In the genomic region with DNA sequence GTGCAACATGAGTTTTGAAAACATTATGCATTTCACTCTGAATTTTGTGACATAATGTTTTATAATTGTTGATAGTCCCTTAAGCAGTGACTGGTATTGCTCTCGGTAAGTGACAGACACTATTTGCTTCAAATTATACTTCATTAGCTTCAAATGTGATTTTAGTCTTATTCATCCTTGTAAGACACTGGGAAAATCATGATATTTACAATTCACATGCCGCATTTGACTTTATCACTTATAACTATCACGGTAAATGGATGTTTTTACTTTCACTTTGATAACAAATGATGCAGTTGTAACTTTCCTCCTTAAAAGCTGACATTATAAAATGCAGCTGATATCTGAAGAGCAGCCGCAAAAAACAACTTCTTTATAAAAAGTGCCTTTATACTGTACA, we compare ENCODE assay signal across 11 cellular contexts. TPM values are rescaled to one million over a fixed set of nuclear protein-coding genes. Genes with fewer than 3 reads are reported as not detected.
A peak's percentile ranks its signal among the peaks of the same experiment; 100 is the strongest.
DNase-seq lines count a peak whose midpoint lies in the region; ATAC-seq and TF ChIP-seq lines count a peak whose summit lies in the region.
"Had no signal": no experiment of that assay in that cellular context is flagged by ENCODE, and none has a peak within 500 bp of the region (broad histone marks: within the 10 kb centered on the region; RNA-seq: fewer than 3 reads in every experiment).

No MANE protein-coding gene starts in this region.

- intact Hi-C loops in activated naive CD4-positive, alpha-beta T cell treated with anti-CD3 and anti-CD28 coated beads for 36 hours (cut with micrococcal nuclease) = loop anchor here (5.0 kb wide), 1 partner anchor 1282 kb away; no protein-coding TSS in a partner anchor

- ATAC-seq in gastroesophageal sphincter (no peak), thoracic aorta (ENCODE audit: insufficient number of reproducible peaks, low FRiP score, low read depth) (no peak)
- ATAC-seq: pancreas had no signal

- peaks cover 14% of the 10 kb centered on the region for H3K4me1 Mint-ChIP-seq in activated naive CD4-positive, alpha-beta T cell treated with anti-CD3 and anti-CD28 coated beads for 36 hours (ENCODE audit: low read depth)

- H3K9me3 ChIP-seq in gastroesophageal sphincter (no peaks in the 10 kb centered on the region), thoracic aorta (no peaks in the 10 kb centered on the region)
- H3K9me3 ChIP-seq: adrenal gland, pancreas had no signal

- H3K36me3 ChIP-seq in gastroesophageal sphincter (peaks cover 0 to 33% of the 10 kb centered on the region in 2 donors), thoracic aorta (peaks cover 6% of the 10 kb centered on the region)
- H3K36me3 ChIP-seq: pancreas had no signal

- 14 to 32% methylated on average over 4 of the region's 4 CpGs for WGBS in gastroesophageal sphincter (ENCODE audit: low coverage in 1 of 2), 2 donors

- H3K4me3 Mint-ChIP-seq in activated naive CD4-positive, alpha-beta T cell treated with anti-CD3 and anti-CD28 coated beads for 36 hours = peak overlapping the region; percentile 53

- H3K4me1 ChIP-seq in gastroesophageal sphincter = peaks cover 6 to 69% (median 25%) of the 10 kb centered on the region in 3 donors
- peaks cover 10 to 28% of the 10 kb centered on the region in 2 donors for H3K4me1 ChIP-seq in thoracic aorta (ENCODE audit: control insufficient read depth in 1 of 2, low read depth in 2 of 2)

- peak overlapping the region; percentile 72 to 81 (median 78) for H3K27ac ChIP-seq in gastroesophageal sphincter
- H3K27ac ChIP-seq in thoracic aorta = no peak overlapping the region
- H3K27ac ChIP-seq: pancreas had no signal

- no peak for DNase-seq in activated naive CD4-positive, alpha-beta T cell treated with anti-CD3 and anti-CD28 coated beads for 36 hours
- DNase-seq in activated naive CD4-positive, alpha-beta T cell treated with Interleukin-2 at 50 U/mL for 16 hours = no peak
- DNase-seq in thoracic aorta (ENCODE audit: low spot score) (no peak), COLO829 (ENCODE audit: low spot score) (no peak), GDM1 (lab: John Stamatoyannopoulos, UW) (no peak), hippocampal formation (lab: John Stamatoyannopoulos, UW) (no peak)
- DNase-seq: adrenal gland, H7, pancreas had no signal

- H3K4me3 ChIP-seq in WI38 (ENCODE audit: low read depth, low read length) (peak overlapping the region; percentile 39), gastroesophageal sphincter (peak overlapping the region; percentile 28 to 35), thoracic aorta (peak overlapping the region; percentile 62)

- no peak overlapping the region for H3K27ac Mint-ChIP-seq in activated naive CD4-positive, alpha-beta T cell treated with anti-CD3 and anti-CD28 coated beads for 36 hours

- TF ChIP-seq POLR2A in gastroesophageal sphincter (IDR thresholded peaks at IDR 0.05) = no peak

- no peaks in the 10 kb centered on the region for H3K27me3 Mint-ChIP-seq in activated naive CD4-positive, alpha-beta T cell treated with anti-CD3 and anti-CD28 coated beads for 36 hours (ENCODE audit: low read depth)

- no peaks in the 10 kb centered on the region for H3K9me3 Mint-ChIP-seq in activated naive CD4-positive, alpha-beta T cell treated with anti-CD3 and anti-CD28 coated beads for 36 hours

- H3K27me3 ChIP-seq in gastroesophageal sphincter (no peaks in the 10 kb centered on the region), thoracic aorta (replicated peaks; ENCODE audit: insufficient read depth) (no peaks in the 10 kb centered on the region)
- H3K27me3 ChIP-seq: adrenal gland, pancreas had no signal

- no peaks in the 10 kb centered on the region for H3K36me3 Mint-ChIP-seq in activated naive CD4-positive, alpha-beta T cell treated with anti-CD3 and anti-CD28 coated beads for 36 hours (ENCODE audit: low read depth)

- TF ChIP-seq CTCF in WI38 (IDR thresholded peaks at IDR 0.05; ENCODE audit: low read depth, low read length) (no peak), gastroesophageal sphincter (IDR thresholded peaks at IDR 0.05) (no peak), thoracic aorta (IDR thresholded peaks at IDR 0.05) (no peak)

- TF ChIP-seq EP300 in gastroesophageal sphincter (IDR thresholded peaks at IDR 0.05) = no peak

- CTCF ChIA-PET in activated naive CD4-positive, alpha-beta T cell treated with anti-CD3 and anti-CD28 coated beads for 36 hours (lab: Charles Lee) = interaction anchor here (0.7 to 13.2 kb wide), 6 partner anchors 148 to 536 kb away, joined by 3 to 181 read pairs (median 3); a partner anchor contains a TSS

RNA-seq across cellular contexts. Expression of a gene that starts 44.1 kb away (rescaled TPM):
- 1 to 10 TPM; 2.0 to 2.1 TPM for total RNA-seq in activated naive CD4-positive, alpha-beta T cell treated with anti-CD3 and anti-CD28 coated beads for 36 hours
- 10 to 100 TPM in 2 of 4 donors, 1 to 10 TPM in 2; 1.5 to 14.6 (median 10.0) TPM for total RNA-seq in gastroesophageal sphincter
- total RNA-seq in thoracic aorta = 1 to 10 TPM; 4.9 to 7.2 TPM

Comparison
In these comparisons a context has a peak if more than half of its experiments do, and no peak if none do; other contexts are left out.
1. H3K27ac ChIP-seq: peak in gastroesophageal sphincter (4 of 4); none in thoracic aorta (0 of 2).
2. Peak in every context shown above with its lines, with median percentiles within 50 percentile points of each other: H3K4me3 ChIP-seq.